8 cellular contexts compared by ENCODE assay signal in the genomic region with DNA sequence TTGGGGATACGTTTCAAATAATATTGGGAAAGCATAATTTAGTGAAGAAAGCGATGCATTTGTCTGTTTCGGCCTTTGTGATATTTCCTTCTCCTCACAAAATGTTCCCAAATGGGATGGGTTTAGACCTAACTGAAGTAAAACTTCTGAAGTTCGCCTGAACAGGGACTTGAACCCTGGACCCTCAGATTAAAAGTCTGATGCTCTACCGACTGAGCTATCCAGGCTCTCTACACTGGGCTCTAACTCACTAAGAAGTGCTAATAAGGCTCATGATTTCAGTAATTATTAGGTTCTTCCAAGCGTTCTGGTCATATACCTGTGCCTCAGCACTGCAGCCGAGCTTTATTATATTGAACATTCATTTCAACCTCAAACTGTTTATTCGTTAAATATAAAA.
DNase-seq lines count a peak whose midpoint lies in the region; ATAC-seq and TF ChIP-seq lines count a peak whose summit lies in the region.

No MANE protein-coding gene starts in this region.

- CTCF ChIA-PET in HEK293 (lab: Yijun Ruan, JAX) = interaction anchor here (1.2 to 1.3 kb wide), 6 partner anchors 10 to 161 kb away, joined by 3 to 6 read pairs (median 4); no protein-coding TSS in a partner anchor

- intact Hi-C loops in esophagus muscularis mucosa (cut with DNase I) = no loop called here

- ATAC-seq in GM19023 (IDR thresholded peaks at IDR 0.05; ENCODE audit: unreplicated experiment) = no peak

- WGBS in esophagus muscularis mucosa = 21% methylated on average over 8 of the region's 8 CpGs

- H3K27ac ChIP-seq in HEK293 (ENCODE audit: extremely low read depth, low read depth, low read length) (peak overlapping the region; percentile 24; the same call in 1 of the 2 replicates), caudate nucleus (ENCODE audit: low read depth, low read length) (no peak overlapping the region), esophagus muscularis mucosa (replicated peaks in 1 of 4) (no peak overlapping the region)

- no peak for TF ChIP-seq POLR2A in esophagus muscularis mucosa (IDR thresholded peaks at IDR 0.05; ENCODE audit: low read depth)

- no peak for TF ChIP-seq EP300 in esophagus muscularis mucosa (IDR thresholded peaks at IDR 0.05)

- H3K4me1 ChIP-seq in HEK293 (ENCODE audit: control insufficient read depth, insufficient read depth, low read length) (no peaks in the 10 kb centered on the region), esophagus muscularis mucosa (peaks cover 3 to 11% (median 8%) of the 10 kb centered on the region in 4 donors)

- H3K36me3 ChIP-seq in HEK293 (ENCODE audit: control insufficient read depth in 2 of 2, insufficient read depth in 1 of 2, low read length in 2 of 2) = no peaks in the 10 kb centered on the region
- no peaks in the 10 kb centered on the region for H3K36me3 ChIP-seq in esophagus muscularis mucosa

- TF ChIP-seq CTCF in HEK293 (tag by site-specific recombination; IDR thresholded peaks at IDR 0.05) = no peak
- TF ChIP-seq CTCF in esophagus muscularis mucosa (IDR thresholded peaks at IDR 0.05) = no peak

- H3K4me3 ChIP-seq in HEK293 (ENCODE audit: low read depth, low read length) (peak overlapping the region; percentile 68), esophagus muscularis mucosa (no peak overlapping the region)

- H3K27me3 ChIP-seq in esophagus muscularis mucosa = peaks cover 0 to 88% (median 32%) of the 10 kb centered on the region in 4 donors

- POLR2A ChIA-PET in HEK293 (lab: Yijun Ruan, JAX) = interaction anchor here (1.9 to 2.6 kb wide), 3 partner anchors 10 to 119 kb away, joined by 5 to 12 read pairs (median 7); partner anchors contain the start of gene ZNF184

- DNase-seq in CMK (ENCODE audit: low read depth) = peak; percentile 29
- peak; percentile 75 for DNase-seq in OCI-M2 (lab: John Stamatoyannopoulos, UW; ENCODE audit: unreplicated experiment)
- DNase-seq in foreskin melanocyte = peak; percentile 52
- DNase-seq in NCI-H1092 treated with DMSO at 0.1 percent for 48 hours (lab: John Stamatoyannopoulos, UW) = no peak
- DNase-seq in caudate nucleus (lab: John Stamatoyannopoulos, UW) = no peak
- no peak for DNase-seq in esophagus muscularis mucosa (ENCODE audit: extremely low spot score)

- no peaks in the 10 kb centered on the region for H3K9me3 ChIP-seq in HEK293 (ENCODE audit: control insufficient read depth, insufficient read depth, low read depth, low read length)
- no peaks in the 10 kb centered on the region for H3K9me3 ChIP-seq in esophagus muscularis mucosa

TF ChIP-seq in HEK293, 187 proteins besides CTCF, POLR2A, EP300 and RAD21 (continues in another document):
- TF ChIP-seq KLF16 (tag by site-specific recombination; IDR thresholded peaks at IDR 0.05) = no peak
- peak; percentile 90 for TF ChIP-seq ZNF561 (tag by site-specific recombination; IDR thresholded peaks at IDR 0.05; ENCODE audit: borderline replicate concordance)
- TF ChIP-seq, protein P1, sequence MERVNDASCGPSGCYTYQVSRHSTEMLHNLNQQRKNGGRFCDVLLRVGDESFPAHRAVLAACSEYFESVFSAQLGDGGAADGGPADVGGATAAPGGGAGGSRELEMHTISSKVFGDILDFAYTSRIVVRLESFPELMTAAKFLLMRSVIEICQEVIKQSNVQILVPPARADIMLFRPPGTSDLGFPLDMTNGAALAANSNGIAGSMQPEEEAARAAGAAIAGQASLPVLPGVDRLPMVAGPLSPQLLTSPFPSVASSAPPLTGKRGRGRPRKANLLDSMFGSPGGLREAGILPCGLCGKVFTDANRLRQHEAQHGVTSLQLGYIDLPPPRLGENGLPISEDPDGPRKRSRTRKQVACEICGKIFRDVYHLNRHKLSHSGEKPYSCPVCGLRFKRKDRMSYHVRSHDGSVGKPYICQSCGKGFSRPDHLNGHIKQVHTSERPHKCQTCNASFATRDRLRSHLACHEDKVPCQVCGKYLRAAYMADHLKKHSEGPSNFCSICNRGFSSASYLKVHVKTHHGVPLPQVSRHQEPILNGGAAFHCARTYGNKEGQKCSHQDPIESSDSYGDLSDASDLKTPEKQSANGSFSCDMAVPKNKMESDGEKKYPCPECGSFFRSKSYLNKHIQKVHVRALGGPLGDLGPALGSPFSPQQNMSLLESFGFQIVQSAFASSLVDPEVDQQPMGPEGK (tag by site-specific recombination; IDR thresholded peaks at IDR 0.05) = 0 out of 2 replicates have a peak, but pooled peaks have one; percentile 20
- TF ChIP-seq ZNF449 (tag by site-specific recombination; IDR thresholded peaks at IDR 0.05) = peak; percentile 25; the same call in 1 of the 2 replicates
- TF ChIP-seq, protein P2, sequence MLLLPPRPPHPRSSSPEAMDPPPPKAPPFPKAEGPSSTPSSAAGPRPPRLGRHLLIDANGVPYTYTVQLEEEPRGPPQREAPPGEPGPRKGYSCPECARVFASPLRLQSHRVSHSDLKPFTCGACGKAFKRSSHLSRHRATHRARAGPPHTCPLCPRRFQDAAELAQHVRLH (tag by site-specific recombination; IDR thresholded peaks at IDR 0.05) = peak; percentile 40; the same call in 1 of the 2 replicates
- peak; percentile 19; the same call in 1 of the 2 replicates for TF ChIP-seq ZNF10 (tag by site-specific recombination; IDR thresholded peaks at IDR 0.05)
- TF ChIP-seq, protein P3, sequence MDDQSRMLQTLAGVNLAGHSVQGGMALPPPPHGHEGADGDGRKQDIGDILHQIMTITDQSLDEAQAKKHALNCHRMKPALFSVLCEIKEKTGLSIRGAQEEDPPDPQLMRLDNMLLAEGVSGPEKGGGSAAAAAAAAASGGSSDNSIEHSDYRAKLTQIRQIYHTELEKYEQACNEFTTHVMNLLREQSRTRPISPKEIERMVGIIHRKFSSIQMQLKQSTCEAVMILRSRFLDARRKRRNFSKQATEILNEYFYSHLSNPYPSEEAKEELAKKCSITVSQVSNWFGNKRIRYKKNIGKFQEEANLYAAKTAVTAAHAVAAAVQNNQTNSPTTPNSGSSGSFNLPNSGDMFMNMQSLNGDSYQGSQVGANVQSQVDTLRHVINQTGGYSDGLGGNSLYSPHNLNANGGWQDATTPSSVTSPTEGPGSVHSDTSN (CRISPR knock-in tag; IDR thresholded peaks at IDR 0.05) = no peak
- peak; percentile 96 for TF ChIP-seq ZNF660 (tag by site-specific recombination; IDR thresholded peaks at IDR 0.05)
- TF ChIP-seq ZBTB8A (tag by site-specific recombination; IDR thresholded peaks at IDR 0.05) = peak; percentile 33
- peak; percentile 55; the same call in 1 of the 2 replicates for TF ChIP-seq KLF8 (tag by site-specific recombination; IDR thresholded peaks at IDR 0.05)
- no peak for TF ChIP-seq ZNF830 (tag by site-specific recombination; IDR thresholded peaks at IDR 0.05; ENCODE audit: low read depth)
- TF ChIP-seq, protein P4, sequence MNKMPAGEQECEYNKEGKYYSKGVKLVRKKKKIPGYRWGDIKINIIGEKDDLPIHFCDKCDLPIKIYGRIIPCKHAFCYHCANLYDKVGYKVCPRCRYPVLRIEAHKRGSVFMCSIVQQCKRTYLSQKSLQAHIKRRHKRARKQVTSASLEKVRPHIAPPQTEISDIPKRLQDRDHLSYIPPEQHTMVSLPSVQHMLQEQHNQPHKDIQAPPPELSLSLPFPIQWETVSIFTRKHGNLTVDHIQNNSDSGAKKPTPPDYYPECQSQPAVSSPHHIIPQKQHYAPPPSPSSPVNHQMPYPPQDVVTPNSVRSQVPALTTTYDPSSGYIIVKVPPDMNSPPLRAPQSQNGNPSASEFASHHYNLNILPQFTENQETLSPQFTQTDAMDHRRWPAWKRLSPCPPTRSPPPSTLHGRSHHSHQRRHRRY (tag by site-specific recombination; IDR thresholded peaks at IDR 0.05) = no peak
- TF ChIP-seq ZBTB48 (tag by site-specific recombination; IDR thresholded peaks at IDR 0.05) = 0 out of 2 replicates have a peak, but pooled peaks have one; percentile 20
- TF ChIP-seq ZNF404 (tag by site-specific recombination; IDR thresholded peaks at IDR 0.05) = no peak
- TF ChIP-seq IKZF3 (tag by site-specific recombination; IDR thresholded peaks at IDR 0.05) = peak; percentile 51; the same call in 1 of the 2 replicates
- peak; percentile 24; the same call in 1 of the 2 replicates for TF ChIP-seq ZNF391 (tag by site-specific recombination; IDR thresholded peaks at IDR 0.05; ENCODE audit: borderline replicate concordance, low read depth)
- TF ChIP-seq KLF10 (tag by site-specific recombination; IDR thresholded peaks at IDR 0.05) = peak; percentile 42; the same call in 1 of the 2 replicates

Comparison
In these comparisons a context has a peak if more than half of its experiments do, and no peak if none do; other contexts are left out.
1. DNase-seq: peak in CMK (single experiment), OCI-M2 (single experiment) and foreskin melanocyte (single experiment); none in NCI-H1092 treated with DMSO at 0.1 percent for 48 hours (single experiment), caudate nucleus (0 of 61) and esophagus muscularis mucosa (single experiment).